In genomic region chr21:34840693-34841092, GRCh38 we compare ENCODE assay signal across 23 cellular contexts.
A peak's percentile ranks its signal among the peaks of the same experiment; 100 is the strongest.
DNase-seq lines count a peak whose midpoint lies in the region; ATAC-seq, FAIRE-seq and TF ChIP-seq lines count a peak whose summit lies in the region.
"Had no signal": no experiment of that assay in that cellular context is flagged by ENCODE, and none has a peak within 500 bp of the region (broad histone marks: within the 10 kb centered on the region; RNA-seq: fewer than 3 reads in every experiment).

No MANE protein-coding gene starts in this region.

- H3K4me3 Mint-ChIP-seq in astrocyte (ENCODE audit: unreplicated experiment): no peak overlapping the region
- no peak overlapping the region for H3K4me3 Mint-ChIP-seq in naive thymus-derived CD4-positive, alpha-beta T cell
- no peak overlapping the region for H3K4me3 Mint-ChIP-seq in activated CD8-positive, alpha-beta T cell treated with anti-CD3 and anti-CD28 coated beads, Interleukin-2, amount 10 ng/mL, durations not matched to agents 7 days and 5 days

- H3K9me3 Mint-ChIP-seq in astrocyte (ENCODE audit: unreplicated experiment): no peaks in the 10 kb centered on the region
- H3K9me3 Mint-ChIP-seq in naive thymus-derived CD4-positive, alpha-beta T cell: peaks cover 0 to 1% (median 0%) of the 10 kb centered on the region in 11 donors
- no peaks in the 10 kb centered on the region for H3K9me3 Mint-ChIP-seq in activated CD8-positive, alpha-beta T cell treated with anti-CD3 and anti-CD28 coated beads, Interleukin-2, amount 10 ng/mL, durations not matched to agents 7 days and 5 days (ENCODE audit: insufficient read depth)

- H3K9ac ChIP-seq in astrocyte (ENCODE audit: low read length) (no peak overlapping the region), subcutaneous abdominal adipose tissue (ENCODE audit: low read length in 5 of 5) (no peak overlapping the region)
- H3K9ac ChIP-seq: KMS-11 had no signal

- TF ChIP-seq CTCF in HEK293 (tag by site-specific recombination; IDR thresholded peaks at IDR 0.05) (no peak), astrocyte (IDR thresholded peaks at IDR 0.05; ENCODE audit: insufficient read depth, low read depth, low read length) (no peak)

- peaks cover 91% of the 10 kb centered on the region for H4K20me1 ChIP-seq in astrocyte (ENCODE audit: insufficient read depth, low read length)

- H3K4me1 ChIP-seq in HEK293 (ENCODE audit: control insufficient read depth, insufficient read depth, low read length): peaks cover 29% of the 10 kb centered on the region
- H3K4me1 ChIP-seq in astrocyte (ENCODE audit: insufficient read depth, low read length): peaks cover 48% of the 10 kb centered on the region
- H3K4me1 ChIP-seq in naive thymus-derived CD4-positive, alpha-beta T cell (ENCODE audit: control insufficient read depth in 2 of 2, insufficient read depth in 2 of 2, low read length in 2 of 2): peaks cover 9 to 10% of the 10 kb centered on the region in 2 donors
- H3K4me1 ChIP-seq in subcutaneous abdominal adipose tissue (ENCODE audit: control insufficient read depth in 5 of 5, insufficient read depth in 5 of 5, low read length in 5 of 5): peaks cover 9 to 95% (median 64%) of the 10 kb centered on the region in 5 donors

- no peak for ATAC-seq in naive thymus-derived CD4-positive, alpha-beta T cell
- no peak for ATAC-seq in activated CD8-positive, alpha-beta T cell treated with anti-CD3 and anti-CD28 coated beads, Interleukin-2, amount 10 ng/mL, durations not matched to agents 7 days and 5 days
- ATAC-seq in HG02852 (IDR thresholded peaks at IDR 0.05; ENCODE audit: unreplicated experiment): no peak
- ATAC-seq: SK-N-SH treated with all-trans-retinoic acid at 6 μM for 48 hours had no signal

- DNase-seq in astrocyte (ENCODE audit: low read depth): no peak
- DNase-seq in naive thymus-derived CD4-positive, alpha-beta T cell: no peak
- DNase-seq in activated CD8-positive, alpha-beta T cell treated with anti-CD3 and anti-CD28 coated beads, Interleukin-2, amount 10 ng/mL, durations not matched to agents 7 days and 5 days: no peak
- DNase-seq in T1000 (lab: John Stamatoyannopoulos, UW): no peak
- DNase-seq: AML-193, COR-L47, DMS 273 treated with DMSO at 0.1 percent for 48 hours, DND-41, GOT3, NCI-H1417, NCI-H187, NCI-H2107, NCI-H2227 treated with DMSO at 0.1 percent for 48 hours, NCI-H510A treated with DMSO at 0.1 percent for 48 hours, OCI-M1, RPMI8226, SIG-M5 had no signal

- peaks cover 63% of the 10 kb centered on the region for H3K79me2 ChIP-seq in astrocyte (ENCODE audit: insufficient read depth, low read length)

- no peaks in the 10 kb centered on the region for H3K9me3 ChIP-seq in HEK293 (ENCODE audit: control insufficient read depth, insufficient read depth, low read depth, low read length)
- no peaks in the 10 kb centered on the region for H3K9me3 ChIP-seq in astrocyte (ENCODE audit: insufficient read depth, low read depth, low read length)
- no peaks in the 10 kb centered on the region for H3K9me3 ChIP-seq in naive thymus-derived CD4-positive, alpha-beta T cell (ENCODE audit: control insufficient read depth in 2 of 3, low read length in 3 of 3)
- no peaks in the 10 kb centered on the region for H3K9me3 ChIP-seq in subcutaneous abdominal adipose tissue (ENCODE audit: control insufficient read depth in 5 of 5, low read length in 5 of 5)

- H3K36me3 Mint-ChIP-seq in astrocyte (ENCODE audit: low read depth, unreplicated experiment): peaks cover 30% of the 10 kb centered on the region
- H3K36me3 Mint-ChIP-seq in naive thymus-derived CD4-positive, alpha-beta T cell: peaks cover 13 to 53% (median 37%) of the 10 kb centered on the region in 5 donors
- peaks cover 6% of the 10 kb centered on the region for H3K36me3 Mint-ChIP-seq in activated CD8-positive, alpha-beta T cell treated with anti-CD3 and anti-CD28 coated beads, Interleukin-2, amount 10 ng/mL, durations not matched to agents 7 days and 5 days (ENCODE audit: low read depth)

- H3K27ac Mint-ChIP-seq in astrocyte (ENCODE audit: unreplicated experiment): peak overlapping the region; percentile 37
- peak overlapping the region in 8 of 9 donors; percentile 19 to 75 (median 48) for H3K27ac Mint-ChIP-seq in naive thymus-derived CD4-positive, alpha-beta T cell
- no peak overlapping the region for H3K27ac Mint-ChIP-seq in activated CD8-positive, alpha-beta T cell treated with anti-CD3 and anti-CD28 coated beads, Interleukin-2, amount 10 ng/mL, durations not matched to agents 7 days and 5 days

- H3K27ac ChIP-seq in HEK293 (ENCODE audit: extremely low read depth, low read depth, low read length) (no peak overlapping the region), astrocyte (ENCODE audit: low read depth, low read length) (no peak overlapping the region), subcutaneous abdominal adipose tissue (ENCODE audit: low read depth, low read length) (peak overlapping the region; percentile 51)
- no peak overlapping the region for H3K27ac ChIP-seq in naive thymus-derived CD4-positive, alpha-beta T cell (ENCODE audit: low read depth, low read length)
- H3K27ac ChIP-seq: KMS-11 had no signal

- no peak for FAIRE-seq in astrocyte (lab: Jason Lieb, UNC)
- FAIRE-seq: G401.6 had no signal

- POLR2A ChIA-PET in HEK293 (lab: Yijun Ruan, JAX): no interaction called here
- POLR2A ChIA-PET in naive thymus-derived CD4-positive, alpha-beta T cell (lab: Charles Lee): no interaction called here
- POLR2A ChIA-PET in activated CD8-positive, alpha-beta T cell treated with anti-CD3 and anti-CD28 coated beads, Interleukin-2, amount 10 ng/mL, durations not matched to agents 7 days and 5 days (lab: Charles Lee): no interaction called here

- CTCF ChIA-PET in HEK293 (lab: Yijun Ruan, JAX): no interaction called here
- CTCF ChIA-PET in naive thymus-derived CD4-positive, alpha-beta T cell (lab: Charles Lee): no interaction called here
- CTCF ChIA-PET in activated CD8-positive, alpha-beta T cell treated with anti-CD3 and anti-CD28 coated beads, Interleukin-2, amount 10 ng/mL, durations not matched to agents 7 days and 5 days (lab: Charles Lee): no interaction called here

- H3K27me3 ChIP-seq in astrocyte (ENCODE audit: insufficient read depth, low read length) (no peaks in the 10 kb centered on the region), subcutaneous abdominal adipose tissue (ENCODE audit: control insufficient read depth in 5 of 5, insufficient read depth in 4 of 5, low read length in 5 of 5) (no peaks in the 10 kb centered on the region)
- no peaks in the 10 kb centered on the region for H3K27me3 ChIP-seq in naive thymus-derived CD4-positive, alpha-beta T cell (ENCODE audit: control insufficient read depth in 2 of 2, insufficient read depth in 2 of 2, low read length in 2 of 2)

- no peak overlapping the region for H2AFZ ChIP-seq in astrocyte (ENCODE audit: low read depth, low read length)

- H3K36me3 ChIP-seq in HEK293 (ENCODE audit: control insufficient read depth in 2 of 2, insufficient read depth in 1 of 2, low read length in 2 of 2): peaks cover 0 to 4% of the 10 kb centered on the region in 2 experiments; a peak in 1 of 3 replicates
- peaks cover 42% of the 10 kb centered on the region for H3K36me3 ChIP-seq in astrocyte (ENCODE audit: insufficient read depth, low read length)
- peaks cover 4 to 66% (median 16%) of the 10 kb centered on the region in 3 experiments for H3K36me3 ChIP-seq in naive thymus-derived CD4-positive, alpha-beta T cell (ENCODE audit: control insufficient read depth in 2 of 3, insufficient read depth in 3 of 3, low read length in 3 of 3)
- peaks cover 0 to 31% (median 11%) of the 10 kb centered on the region in 5 donors for H3K36me3 ChIP-seq in subcutaneous abdominal adipose tissue (ENCODE audit: control insufficient read depth in 5 of 5, insufficient read depth in 5 of 5, low read length in 5 of 5)

- H3K27me3 Mint-ChIP-seq in astrocyte (ENCODE audit: low read depth, unreplicated experiment): no peaks in the 10 kb centered on the region
- H3K27me3 Mint-ChIP-seq in naive thymus-derived CD4-positive, alpha-beta T cell: no peaks in the 10 kb centered on the region
- H3K27me3 Mint-ChIP-seq in activated CD8-positive, alpha-beta T cell treated with anti-CD3 and anti-CD28 coated beads, Interleukin-2, amount 10 ng/mL, durations not matched to agents 7 days and 5 days (ENCODE audit: low read depth): peaks cover 9% of the 10 kb centered on the region

- intact Hi-C loops in naive thymus-derived CD4-positive, alpha-beta T cell (cut with micrococcal nuclease): no loop called here

- H3K4me2 ChIP-seq in astrocyte (ENCODE audit: low read length): no peak overlapping the region
- H3K4me2 ChIP-seq: KMS-11 had no signal

- H3K4me1 Mint-ChIP-seq in astrocyte (ENCODE audit: low read depth, unreplicated experiment): peaks cover 71% of the 10 kb centered on the region
- H3K4me1 Mint-ChIP-seq in naive thymus-derived CD4-positive, alpha-beta T cell: peaks cover 37 to 73% (median 55%) of the 10 kb centered on the region in 7 donors
- peaks cover 30% of the 10 kb centered on the region for H3K4me1 Mint-ChIP-seq in activated CD8-positive, alpha-beta T cell treated with anti-CD3 and anti-CD28 coated beads, Interleukin-2, amount 10 ng/mL, durations not matched to agents 7 days and 5 days (ENCODE audit: low read depth)

- H3K4me3 ChIP-seq in HEK293 (ENCODE audit: low read depth, low read length) (no peak overlapping the region), astrocyte (ENCODE audit: insufficient read depth, low read depth, low read length) (no peak overlapping the region), subcutaneous abdominal adipose tissue (ENCODE audit: low read depth in 1 of 5, low read length in 5 of 5) (no peak overlapping the region)
- no peak overlapping the region for H3K4me3 ChIP-seq in naive thymus-derived CD4-positive, alpha-beta T cell (ENCODE audit: low read length)

TF ChIP-seq in HEK293, 187 proteins besides CTCF, POLR2A, EP300 and RAD21:
- TF ChIP-seq BCL11A (tag by site-specific recombination; IDR thresholded peaks at IDR 0.05; ENCODE audit: low read depth) (no peak), ZNF302 (tag by site-specific recombination; IDR thresholded peaks at IDR 0.05; ENCODE audit: low read depth) (no peak), ZNF350 (tag by site-specific recombination; IDR thresholded peaks at IDR 0.05) (no peak), PRDM6 (tag by site-specific recombination; IDR thresholded peaks at IDR 0.05) (no peak), ZNF341 (tag by site-specific recombination; IDR thresholded peaks at IDR 0.05; ENCODE audit: low read depth) (peak; percentile 69)
